Comparison of ENCODE assay signal across 7 cellular contexts in genomic region chr2:103469800-103470199, GRCh38.
"Had no signal": no experiment of that assay in that cellular context is flagged by ENCODE, and none has a peak within 500 bp of the region (broad histone marks: within the 10 kb centered on the region; RNA-seq: fewer than 3 reads in every experiment).

No MANE protein-coding gene starts in this region.

- ATAC-seq: HepG2 had no signal

- H3K4me1 Mint-ChIP-seq: IgD-negative memory B cell had no signal

- DNase-seq: IMR-90, KBM-7, KG1 had no signal

- H3K27ac ChIP-seq: HL-60 had no signal

- H3K27me3 Mint-ChIP-seq: IgD-negative memory B cell had no signal

- H3K4me3 Mint-ChIP-seq: IgD-negative memory B cell had no signal

- H3K27ac Mint-ChIP-seq: IgD-negative memory B cell had no signal

- H3K36me3 Mint-ChIP-seq: IgD-negative memory B cell had no signal

- FAIRE-seq: HepG2, HTR-8/SVneo had no signal
